Comparison of ENCODE assay signal across 8 cellular contexts in genomic region chr10:87818505-87819273, GRCh38. TPM values are rescaled to one million over a fixed set of nuclear protein-coding genes. Genes with fewer than 3 reads are reported as not detected.
A peak's percentile ranks its signal among the peaks of the same experiment; 100 is the strongest.
DNase-seq lines count a peak whose midpoint lies in the region; ATAC-seq, FAIRE-seq and TF ChIP-seq lines count a peak whose summit lies in the region.

No MANE protein-coding gene starts in this region.

- ATAC-seq in GM21390 (IDR thresholded peaks at IDR 0.05; ENCODE audit: unreplicated experiment) = peak; percentile 48

- H3K4me1 ChIP-seq in HUES6 (ENCODE audit: control insufficient read depth, insufficient read depth, low read length) (peaks cover 11% of the 10 kb centered on the region; the same call in 1 of the 2 replicates), keratinocyte (ENCODE audit: control insufficient read depth, extremely low read depth, insufficient read depth, low read length) (peaks cover 23% of the 10 kb centered on the region)

- DNase-seq in DMS79 treated with DMSO at 0.1 percent for 48 hours (lab: John Stamatoyannopoulos, UW) (peak; percentile 30), T-helper 22 cell (ENCODE audit: low read depth) (peak; percentile 36), keratinocyte (ENCODE audit: low read depth, low spot score) (no peak), OCI-M2 (lab: John Stamatoyannopoulos, UW; ENCODE audit: unreplicated experiment) (no peak)
- peak; percentile 77 for DNase-seq in stimulated activated CD4-positive, alpha-beta T cell treated with anti-CD3 and anti-CD28 coated beads, Interleukin-15, amount 100 ng/mL, for 24 hours

- H3K9me3 ChIP-seq in HUES6 (ENCODE audit: control insufficient read depth, insufficient read depth, low read depth, low read length) (no peaks in the 10 kb centered on the region), keratinocyte (ENCODE audit: control insufficient read depth, low read depth, low read length) (no peaks in the 10 kb centered on the region)

- H3K4me3 ChIP-seq in HUES6 (ENCODE audit: low read depth, low read length) = peak overlapping the region; percentile 90
- H3K4me3 ChIP-seq in keratinocyte (ENCODE audit: control insufficient read depth in 2 of 3, extremely low read depth in 1 of 3, insufficient read depth in 2 of 3, low read depth in 1 of 3, low read length in 3 of 3) = peak overlapping the region; percentile 75 to 98 (median 98)

- H3K4me3 Mint-ChIP-seq in brain = peak overlapping the region; percentile 94 to 97 (median 95)

- H3K36me3 ChIP-seq in HUES6 (ENCODE audit: control insufficient read depth, insufficient read depth, low read length) = peaks cover 8% of the 10 kb centered on the region; the same call in 1 of the 2 replicates
- H3K36me3 ChIP-seq in keratinocyte (ENCODE audit: control insufficient read depth in 2 of 2, extremely low read depth in 1 of 2, insufficient read depth in 2 of 2, low read length in 2 of 2) = no peaks in the 10 kb centered on the region

- peaks cover 3% of the 10 kb centered on the region for H3K9me1 ChIP-seq in keratinocyte (ENCODE audit: control insufficient read depth, extremely low read depth, insufficient read depth, low read length)

- H3K27ac Mint-ChIP-seq in brain = peak overlapping the region; percentile 97 to 99 (median 98)

- H3K4me1 Mint-ChIP-seq in brain = peaks cover 47% of the 10 kb centered on the region

- FAIRE-seq in keratinocyte (lab: Jason Lieb, UNC) = peak; percentile 77

- dilution Hi-C loops in keratinocyte (cut with MboI; ENCODE audit: extremely low pct_ligation_motif_present, low sequenced_read_pairs) = no loop called here

- TF ChIP-seq CTCF in brain (conservative IDR thresholded peaks at IDR 0.05) = no peak
- TF ChIP-seq CTCF in keratinocyte (optimal IDR thresholded peaks at IDR 0.05 in 1 of 3, IDR thresholded peaks at IDR 0.05 in 1 of 3, conservative IDR thresholded peaks at IDR 0.05 in 1 of 3; ENCODE audit: extremely low read depth in 1 of 3, insufficient read depth in 2 of 3, low read length in 3 of 3) = peak in 2 of 3 experiments; percentile 7 to 34

- H3K79me2 ChIP-seq in keratinocyte (ENCODE audit: control insufficient read depth, insufficient read depth, low read length) = peaks cover 43% of the 10 kb centered on the region

- H3K27me3 Mint-ChIP-seq in brain = peaks cover 14% of the 10 kb centered on the region

- peaks cover 9% of the 10 kb centered on the region for H3K36me3 Mint-ChIP-seq in brain

- peak overlapping the region; percentile 99 for H2AFZ ChIP-seq in keratinocyte (ENCODE audit: control insufficient read depth, low read length)

- no peak overlapping the region for H3K27ac ChIP-seq in HUES6 (ENCODE audit: low read depth, low read length)
- peak overlapping the region; percentile 94 for H3K27ac ChIP-seq in keratinocyte (ENCODE audit: control insufficient read depth, insufficient read depth, low read length)

- H3K9me3 Mint-ChIP-seq in brain = no peaks in the 10 kb centered on the region

- no peaks in the 10 kb centered on the region for H4K20me1 ChIP-seq in keratinocyte (ENCODE audit: control insufficient read depth, extremely low read depth, insufficient read depth, low read length)

- peak overlapping the region; percentile 99 for H3K4me2 ChIP-seq in keratinocyte (ENCODE audit: control insufficient read depth, extremely low read depth, insufficient read depth, low read depth, low read length)

- peak overlapping the region; percentile 88 for H3K9ac ChIP-seq in HUES6 (ENCODE audit: low read length)
- peak overlapping the region; percentile 98 for H3K9ac ChIP-seq in keratinocyte (ENCODE audit: control insufficient read depth, extremely low read depth, insufficient read depth, low read length)

- H3K27me3 ChIP-seq in HUES6 (ENCODE audit: control insufficient read depth, insufficient read depth, low read length) (no peaks in the 10 kb centered on the region), keratinocyte (ENCODE audit: control insufficient read depth, extremely low read depth, insufficient read depth, low read length) (no peaks in the 10 kb centered on the region)

RNA-seq across cellular contexts. Expression of gene ATAD1, which starts 0.7 kb away (rescaled TPM):
- polyA plus RNA-seq in brain (ENCODE audit: insufficient read depth, low read depth, low replicate concordance) (24.2 TPM), keratinocyte (26.2 to 51.0 TPM (median 29.1 TPM) in 3 replicates)
- polyA plus RNA-seq in keratinocyte (2011; ENCODE audit: low read depth) = 206 TPM
- polyA plus RNA-seq in keratinocyte (2011; cell fraction: cytosol; rRNA removed) = 16.1 and 34.4 TPM in 2 replicates
- polyA plus RNA-seq in keratinocyte (2011; cell fraction: nucleus; rRNA removed) = 48.3 and 79.4 TPM in 2 replicates
- 26.1 and 43.0 TPM in 2 replicates for polyA plus RNA-seq in keratinocyte (2012; ENCODE audit: low replicate concordance)
- 4.9 to 45.8 TPM (median 18.1 TPM) in 3 replicates for polyA minus RNA-seq in keratinocyte
- 14.0 TPM for polyA minus RNA-seq in keratinocyte (2011; cell fraction: cytosol; rRNA and poly(A)+ RNA removed)
- 29.6 and 65.8 TPM in 2 replicates for polyA minus RNA-seq in keratinocyte (2011; cell fraction: nucleus; rRNA and poly(A)+ RNA removed)

RNA-seq across cellular contexts. Expression of gene KLLN, which starts 44.6 kb away (rescaled TPM):
- 0.24 TPM for polyA plus RNA-seq in brain (ENCODE audit: insufficient read depth, low read depth, low replicate concordance)
- polyA plus RNA-seq in keratinocyte = 0.10 to 0.31 TPM (median 0.16 TPM) in 3 replicates
- polyA plus RNA-seq in keratinocyte (2011; ENCODE audit: low read depth) = 0.12 TPM
- polyA plus RNA-seq in keratinocyte (2011; cell fraction: cytosol; rRNA removed) = 0.17 and 0.22 TPM in 2 replicates
- 0.16 and 0.17 TPM in 2 replicates for polyA plus RNA-seq in keratinocyte (2011; cell fraction: nucleus; rRNA removed)
- 0.13 and 0.25 TPM in 2 replicates for polyA plus RNA-seq in keratinocyte (2012; ENCODE audit: low replicate concordance)
- polyA minus RNA-seq in keratinocyte = 0.10 to 0.35 TPM (median 0.26 TPM) in 3 replicates
- 0.58 TPM for polyA minus RNA-seq in keratinocyte (2011; cell fraction: cytosol; rRNA and poly(A)+ RNA removed)
- 0.16 and 0.32 TPM in 2 replicates for polyA minus RNA-seq in keratinocyte (2011; cell fraction: nucleus; rRNA and poly(A)+ RNA removed)

RNA-seq across cellular contexts. Expression of gene PTEN, which starts 44.7 kb away (rescaled TPM):
- polyA plus RNA-seq in brain (ENCODE audit: insufficient read depth, low read depth, low replicate concordance) (29.6 TPM), keratinocyte (11.7 to 39.4 TPM (median 23.8 TPM) in 3 replicates)
- polyA plus RNA-seq in keratinocyte (2011; ENCODE audit: low read depth) = 134 TPM
- polyA plus RNA-seq in keratinocyte (2011; cell fraction: cytosol; rRNA removed) = 14.0 and 23.4 TPM in 2 replicates
- 11.7 and 16.1 TPM in 2 replicates for polyA plus RNA-seq in keratinocyte (2011; cell fraction: nucleus; rRNA removed)
- polyA plus RNA-seq in keratinocyte (2012; ENCODE audit: low replicate concordance) = 26.8 and 38.1 TPM in 2 replicates
- 11.7 to 85.4 TPM (median 37.7 TPM) in 3 replicates for polyA minus RNA-seq in keratinocyte
- 33.4 TPM for polyA minus RNA-seq in keratinocyte (2011; cell fraction: cytosol; rRNA and poly(A)+ RNA removed)
- 40.6 and 51.3 TPM in 2 replicates for polyA minus RNA-seq in keratinocyte (2011; cell fraction: nucleus; rRNA and poly(A)+ RNA removed)

Comparison
In these comparisons a context has a peak if more than half of its experiments do, and no peak if none do; other contexts are left out.
1. DNase-seq: peak in DMS79 treated with DMSO at 0.1 percent for 48 hours (single experiment), T-helper 22 cell (single experiment) and stimulated activated CD4-positive, alpha-beta T cell treated with anti-CD3 and anti-CD28 coated beads, Interleukin-15, amount 100 ng/mL, for 24 hours (single experiment); none in keratinocyte (single experiment) and OCI-M2 (single experiment).
2. CTCF ChIP-seq: peak in keratinocyte (2 of 3); none in brain (0 of 2).